ENCODE assay signal across 8 cellular contexts in genomic region chr7:6857714-6858314, GRCh38. TPM values are rescaled to one million over a fixed set of nuclear protein-coding genes. Genes with fewer than 3 reads are reported as not detected.
A peak's percentile ranks its signal among the peaks of the same experiment; 100 is the strongest.
DNase-seq lines count a peak whose midpoint lies in the region; ATAC-seq, FAIRE-seq and TF ChIP-seq lines count a peak whose summit lies in the region.
"Not testable (repeated sequence)": the region's sequence is repeated elsewhere in the genome, so short reads cannot be mapped to it uniquely, and the experiment has no call there.

No MANE protein-coding gene starts in this region.

- POLR2A ChIA-PET in A673 (lab: Charles Lee; ENCODE audit: low non-redundant PET), result interaction anchor here (0.6 kb wide), 1 partner anchor 249 kb away, joined by 3 read pairs; no protein-coding TSS in a partner anchor
- POLR2A ChIA-PET in T-cell (lab: Charles Lee), result not testable (repeated sequence)

- not testable (repeated sequence) for H3K36me3 Mint-ChIP-seq in T-cell, memory B cell

- H3K4me1 ChIP-seq in A673 (ENCODE audit: insufficient read depth, low read length, poor library complexity, severe bottlenecking), result not testable (repeated sequence)

- peaks cover 9 to 26% of the 10 kb centered on the region in 2 donors for H3K27me3 Mint-ChIP-seq in T-cell
- H3K27me3 Mint-ChIP-seq in memory B cell, result not testable (repeated sequence)

- H3K36me3 ChIP-seq in A673 (ENCODE audit: insufficient read depth, low read length, poor library complexity, severe bottlenecking), result not testable (repeated sequence)

- H3K4me3 ChIP-seq in A673 (ENCODE audit: low read depth, low read length, poor library complexity, severe bottlenecking), result not testable (repeated sequence)

- peak; percentile 60 for TF ChIP-seq CTCF in A673 (conservative IDR thresholded peaks at IDR 0.05; ENCODE audit: low read depth, low read length)

- not testable (repeated sequence) for BruUV-seq in A673 (replicated peaks; lab: Mats Ljungman, UMichigan)

- not testable (repeated sequence) for H3K27ac Mint-ChIP-seq in T-cell, memory B cell

- CTCF ChIA-PET in A673 (lab: Charles Lee), result interaction anchor here (0.7 kb wide), 1 partner anchor 257 kb away, joined by 3 read pairs; no protein-coding TSS in a partner anchor
- CTCF ChIA-PET in T-cell (lab: Charles Lee), result interaction anchor here (0.6 kb wide), 3 partner anchors 11 to 340 kb away, joined by 3 to 5 read pairs (median 4); no protein-coding TSS in a partner anchor

- TF ChIP-seq POLR2A in GM12891 (IDR thresholded peaks at IDR 0.05; ENCODE audit: low read depth, low read length); erythroblast (IDR thresholded peaks at IDR 0.05; ENCODE audit: low read length): not testable (repeated sequence)

- peak; percentile 88 for FAIRE-seq in GM12891 (lab: Jason Lieb, UNC)

- DNase-seq in A673 (ENCODE audit: low spot score) (peak; percentile 46), GM12891 (ENCODE audit: insufficient read length, low spot score) (peak; percentile 54), NCI-H1694 treated with DMSO at 0.1 percent for 48 hours (lab: John Stamatoyannopoulos, UW) (peak; percentile 7), T-cell (peak; percentile 50 to 79 (median 72)), erythroblast (lab: John Stamatoyannopoulos, UW) (peak; percentile 60 to 72), memory B cell (ENCODE audit: low spot score in 2 of 2) (peak; percentile 74 to 79)
- peak; percentile 58 for DNase-seq in activated T-helper 9 cell treated with anti-CD3 and anti-CD28 coated beads, Interleukin-2, amount 50 U/mL, for 16 hours (ENCODE audit: low read depth)
- peak; percentile 76 for DNase-seq in stimulated activated CD4-positive, alpha-beta T cell treated with anti-CD3 and anti-CD28 coated beads, Interleukin-4, amount 100 ng/mL, for 1 hour

- H3K4me3 Mint-ChIP-seq in T-cell, memory B cell: not testable (repeated sequence)

- not testable (repeated sequence) for H3K9me3 ChIP-seq in A673 (ENCODE audit: low read depth, low read length, poor library complexity, severe bottlenecking)

- not testable (repeated sequence) for H3K27ac ChIP-seq in A673 (ENCODE audit: low read depth, low read length, poor library complexity, severe bottlenecking)

- intact Hi-C loops in A673 (cut with micrococcal nuclease; ENCODE audit: unreplicated experiment), result loop anchor here (2.0 kb wide), 1 partner anchor 341 kb away; no protein-coding TSS in a partner anchor

- not testable (repeated sequence) for H3K27me3 ChIP-seq in A673 (replicated peaks; ENCODE audit: insufficient read depth, low read depth, low read length, poor library complexity)

- not testable (repeated sequence) for H3K9me3 Mint-ChIP-seq in T-cell, memory B cell

- H3K4me1 Mint-ChIP-seq in T-cell, memory B cell: not testable (repeated sequence)

- ATAC-seq in T-cell (replicated peaks in 1 of 4); memory B cell (ENCODE audit: low read depth): not testable (repeated sequence)

RNA-seq across cellular contexts. Expression of gene CCZ1B, which starts 31.7 kb away (rescaled TPM):
- total RNA-seq in A673 (2021) (68.6 and 72.0 TPM in 2 replicates), T-cell (10 to 100 TPM; 60.1 to 95.5 (median 85.1) TPM)
- 22.2 TPM for polyA plus RNA-seq in GM12891 (2012; ENCODE audit: low read depth, missing spikeins)

Comparison
In these comparisons a context has a peak if more than half of its experiments do, and no peak if none do; other contexts are left out.
1. DNase-seq: peak in every context shown above with its lines; median percentile 76 in memory B cell; 76 in stimulated activated CD4-positive, alpha-beta T cell treated with anti-CD3 and anti-CD28 coated beads, Interleukin-4, amount 100 ng/mL, for 1 hour; 72 in T-cell; 66 in erythroblast; 58 in activated T-helper 9 cell treated with anti-CD3 and anti-CD28 coated beads, Interleukin-2, amount 50 U/mL, for 16 hours; 54 in GM12891; 46 in A673; 7 in NCI-H1694 treated with DMSO at 0.1 percent for 48 hours.